ENCODE assay signal across 2 cellular contexts in genomic region chr1:33128781-33129180, GRCh38.
TF ChIP-seq lines count a peak whose summit lies in the region.

No MANE protein-coding gene starts in this region.

TF ChIP-seq in WTC11, 78 proteins besides CTCF, POLR2A, EP300 and RAD21:
- TF ChIP-seq TEAD1 (CRISPR knock-in tag; IDR thresholded peaks at IDR 0.05) (no peak), ZNF423 (CRISPR knock-in tag; IDR thresholded peaks at IDR 0.05) (no peak), ZMAT4 (CRISPR knock-in tag; IDR thresholded peaks at IDR 0.05) (no peak), PRDM15 (CRISPR knock-in tag; IDR thresholded peaks at IDR 0.05) (no peak), HMGXB4 (CRISPR knock-in tag; IDR thresholded peaks at IDR 0.05) (no peak), ATF1 (CRISPR knock-in tag; IDR thresholded peaks at IDR 0.05) (no peak), RORB (CRISPR knock-in tag; IDR thresholded peaks at IDR 0.05) (no peak), MLX (CRISPR knock-in tag; IDR thresholded peaks at IDR 0.05) (no peak), ZBTB43 (CRISPR knock-in tag; IDR thresholded peaks at IDR 0.05) (no peak), ATF6 (CRISPR knock-in tag; IDR thresholded peaks at IDR 0.05) (no peak), MXD4 (CRISPR knock-in tag; IDR thresholded peaks at IDR 0.05; ENCODE audit: borderline replicate concordance) (no peak), IRF1 (CRISPR knock-in tag; IDR thresholded peaks at IDR 0.05) (no peak), E2F5 (CRISPR knock-in tag; IDR thresholded peaks at IDR 0.05) (no peak)

TF ChIP-seq in HepG2, 621 proteins besides CTCF, POLR2A, EP300 and RAD21:
- TF ChIP-seq MED8 (CRISPR knock-in tag; IDR thresholded peaks at IDR 0.05; ENCODE audit: insufficient replicate concordance), result no peak
- TF ChIP-seq ZNF256 (CRISPR knock-in tag; conservative IDR thresholded peaks at IDR 0.05), result no peak
- TF ChIP-seq KLF13 (CRISPR knock-in tag; IDR thresholded peaks at IDR 0.05), result no peak
- TF ChIP-seq ZBTB49 (CRISPR knock-in tag; IDR thresholded peaks at IDR 0.05; ENCODE audit: borderline replicate concordance), result no peak
- no peak for TF ChIP-seq SP2 (CRISPR knock-in tag; IDR thresholded peaks at IDR 0.05)
- no peak for TF ChIP-seq HDAC1 (CRISPR knock-in tag; IDR thresholded peaks at IDR 0.05)
- TF ChIP-seq E2F1 (CRISPR knock-in tag; IDR thresholded peaks at IDR 0.05), result no peak
- no peak for TF ChIP-seq BCL3 (CRISPR knock-in tag; IDR thresholded peaks at IDR 0.05)
- no peak for TF ChIP-seq ARID5B (CRISPR knock-in tag; IDR thresholded peaks at IDR 0.05)
- TF ChIP-seq ZBTB26 (CRISPR knock-in tag; IDR thresholded peaks at IDR 0.05; ENCODE audit: borderline replicate concordance), result no peak
- no peak for TF ChIP-seq BCLAF1 (IDR thresholded peaks at IDR 0.05)
TF ChIP-seq in HepG2: peak in this region for 0.
